In genomic region chr11:119166368-119167076, GRCh38 we compare ENCODE assay signal across 14 cellular contexts. TPM values are rescaled to one million over a fixed set of nuclear protein-coding genes. Genes with fewer than 3 reads are reported as not detected.
DNase-seq lines count a peak whose midpoint lies in the region; ATAC-seq and TF ChIP-seq lines count a peak whose summit lies in the region.
"Had no signal": no experiment of that assay in that cellular context is flagged by ENCODE, and none has a peak within 500 bp of the region (broad histone marks: within the 10 kb centered on the region; RNA-seq: fewer than 3 reads in every experiment).

No MANE protein-coding gene starts in this region.

- H3K9me3 Mint-ChIP-seq in Calu3 (ENCODE audit: low read depth, unreplicated experiment) (no peaks in the 10 kb centered on the region), immature natural killer cell (no peaks in the 10 kb centered on the region)
- H3K9me3 Mint-ChIP-seq: naive thymus-derived CD4-positive, alpha-beta T cell had no signal

- peak; percentile 34 for DNase-seq in Calu3
- peak; percentile 66 for DNase-seq in LHCN-M2 (ENCODE audit: low read depth)
- peak; percentile 27 to 73 for DNase-seq in cardiac fibroblast (ENCODE audit: low read depth in 2 of 2)
- DNase-seq in lower lobe of right lung: peak; percentile 6
- no peak for DNase-seq in activated gamma-delta T cell treated with Interleukin-2 at 50 U/mL for 16 hours
- DNase-seq in immature natural killer cell: no peak
- no peak for DNase-seq in NCI-H1092 (lab: John Stamatoyannopoulos, UW)
- DNase-seq in NCI-H510A treated with DMSO at 0.1 percent for 48 hours (lab: John Stamatoyannopoulos, UW): no peak
- DNase-seq: activated T-cell treated with anti-CD3 and anti-CD28 coated beads, Interleukin-2, amount 50 U/mL, for 48 hours; COR-L47; Karpas-422; naive thymus-derived CD4-positive, alpha-beta T cell; NCI-H526 treated with DMSO at 0.1 percent for 48 hours had no signal

- no peaks in the 10 kb centered on the region for H3K27me3 Mint-ChIP-seq in Calu3 (ENCODE audit: unreplicated experiment)
- H3K27me3 Mint-ChIP-seq in immature natural killer cell (ENCODE audit: low read depth in 3 of 3): peaks cover 0 to 2% (median 0%) of the 10 kb centered on the region in 3 donors

- intact Hi-C loops in Calu3 (cut with micrococcal nuclease; ENCODE audit: unreplicated experiment): no loop called here
- intact Hi-C loops in lower lobe of right lung (cut with DNase I): no loop called here

- H3K4me1 Mint-ChIP-seq in Calu3 (ENCODE audit: low read depth, unreplicated experiment) (no peaks in the 10 kb centered on the region), immature natural killer cell (peaks cover 5 to 14% of the 10 kb centered on the region in 2 donors)

- H3K36me3 Mint-ChIP-seq in Calu3 (ENCODE audit: insufficient read depth, unreplicated experiment): peaks cover 15% of the 10 kb centered on the region
- no peaks in the 10 kb centered on the region for H3K36me3 Mint-ChIP-seq in immature natural killer cell
- H3K36me3 Mint-ChIP-seq: naive thymus-derived CD4-positive, alpha-beta T cell had no signal

- H3K9me3 ChIP-seq in lower lobe of right lung: no peaks in the 10 kb centered on the region

- BruUV-seq in Calu3 (replicated peaks; lab: Mats Ljungman, UMichigan): no TSS peak

- H3K4me3 ChIP-seq in cardiac fibroblast (replicated peaks in 1 of 2; ENCODE audit: low read depth in 2 of 2, low read length in 2 of 2) (no peak overlapping the region), lower lobe of right lung (no peak overlapping the region)
- H3K4me3 ChIP-seq: hepatocyte had no signal

- no peak overlapping the region for H3K27ac Mint-ChIP-seq in Calu3 (ENCODE audit: unreplicated experiment)
- H3K27ac Mint-ChIP-seq in immature natural killer cell: no peak overlapping the region
- H3K27ac Mint-ChIP-seq: naive thymus-derived CD4-positive, alpha-beta T cell had no signal

- CTCF ChIA-PET in Calu3 (lab: Charles Lee): no interaction called here

- TF ChIP-seq CTCF in Calu3 (IDR thresholded peaks at IDR 0.05; ENCODE audit: unreplicated experiment): no peak
- TF ChIP-seq CTCF in cardiac fibroblast (IDR thresholded peaks at IDR 0.05; ENCODE audit: low read depth, low read length): no peak
- TF ChIP-seq CTCF in lower lobe of right lung (IDR thresholded peaks at IDR 0.05): no peak

- peaks cover 10% of the 10 kb centered on the region for H3K4me1 ChIP-seq in lower lobe of right lung

- no peak overlapping the region for H3K4me3 Mint-ChIP-seq in Calu3 (ENCODE audit: low read depth, unreplicated experiment)
- no peak overlapping the region for H3K4me3 Mint-ChIP-seq in immature natural killer cell

- H3K27me3 ChIP-seq in lower lobe of right lung (ENCODE audit: low read depth): no peaks in the 10 kb centered on the region
- H3K27me3 ChIP-seq: hepatocyte had no signal

- ATAC-seq in lower lobe of right lung: no peak
- ATAC-seq: naive thymus-derived CD4-positive, alpha-beta T cell had no signal

- no peak overlapping the region for H3K27ac ChIP-seq in lower lobe of right lung
- H3K27ac ChIP-seq: hepatocyte had no signal

- H3K36me3 ChIP-seq in lower lobe of right lung: no peaks in the 10 kb centered on the region

RNA-seq across cellular contexts. Expression of gene NLRX1, which starts 2.0 kb away (rescaled TPM):
- total RNA-seq in Calu3 (2022) (5.5 and 6.7 TPM in 2 replicates), LHCN-M2 (2014; rRNA removed) (8.7 and 9.4 TPM in 2 replicates), lower lobe of right lung (16.5 TPM)
- 8.2 TPM for polyA plus RNA-seq in LHCN-M2 (2012)
- polyA plus RNA-seq in immature natural killer cell: 10 to 100 TPM; 10.7 to 20.9 (median 11.0) TPM

RNA-seq across cellular contexts. Expression of gene ABCG4, which starts 17.7 kb away (rescaled TPM):
- total RNA-seq in Calu3 (2022) (not detected in 2 replicates), LHCN-M2 (2014; rRNA removed) (0.06 TPM in 2 replicates), lower lobe of right lung (0.15 TPM)
- polyA plus RNA-seq in LHCN-M2 (2012): 0.17 TPM
- not detected for polyA plus RNA-seq in immature natural killer cell
- total RNA-seq: hepatocyte had no signal
- polyA plus RNA-seq: naive thymus-derived CD4-positive, alpha-beta T cell had no signal

RNA-seq across cellular contexts. Expression of gene NHERF4, which starts 18.8 kb away (rescaled TPM):
- total RNA-seq in Calu3 (2022) (0.15 TPM in 1 of 2 replicates, not detected in the other), LHCN-M2 (2014; rRNA removed) (not detected in 2 replicates), lower lobe of right lung (not detected)
- polyA plus RNA-seq in LHCN-M2 (2012): not detected
- under 1 TPM in 1 of 3 donors, not detected in 2; 0.24 TPM for polyA plus RNA-seq in immature natural killer cell
- polyA plus RNA-seq: naive thymus-derived CD4-positive, alpha-beta T cell had no signal

RNA-seq across cellular contexts. Expression of gene CBL, which starts 39.6 kb away (rescaled TPM):
- total RNA-seq in Calu3 (2022): 14.2 and 15.9 TPM in 2 replicates
- total RNA-seq in LHCN-M2 (2014; rRNA removed): 18.1 and 18.3 TPM in 2 replicates
- polyA plus RNA-seq in LHCN-M2 (2012): 7.6 TPM
- total RNA-seq in lower lobe of right lung: 39.0 TPM
- polyA plus RNA-seq in immature natural killer cell: 1 to 10 TPM; 1.1 to 9.6 (median 5.0) TPM

RNA-seq across cellular contexts. Expression of gene HINFP, which starts 45.1 kb away (rescaled TPM):
- total RNA-seq in Calu3 (2022) (21.8 and 22.6 TPM in 2 replicates), LHCN-M2 (2014; rRNA removed) (9.0 and 11.1 TPM in 2 replicates), lower lobe of right lung (31.0 TPM)
- 7.4 TPM for polyA plus RNA-seq in LHCN-M2 (2012)
- polyA plus RNA-seq in immature natural killer cell: 10 to 100 TPM in 2 of 3 donors, 1 to 10 TPM in 1; 9.2 to 18.6 (median 11.0) TPM

Comparison
In these comparisons a context has a peak if more than half of its experiments do, and no peak if none do; other contexts are left out.
1. DNase-seq: peak in Calu3 (single experiment), LHCN-M2 (single experiment), cardiac fibroblast (2 of 2) and lower lobe of right lung (single experiment); none in activated gamma-delta T cell treated with Interleukin-2 at 50 U/mL for 16 hours (single experiment), immature natural killer cell (0 of 3), NCI-H1092 (single experiment) and NCI-H510A treated with DMSO at 0.1 percent for 48 hours (single experiment).